In the genomic region with DNA sequence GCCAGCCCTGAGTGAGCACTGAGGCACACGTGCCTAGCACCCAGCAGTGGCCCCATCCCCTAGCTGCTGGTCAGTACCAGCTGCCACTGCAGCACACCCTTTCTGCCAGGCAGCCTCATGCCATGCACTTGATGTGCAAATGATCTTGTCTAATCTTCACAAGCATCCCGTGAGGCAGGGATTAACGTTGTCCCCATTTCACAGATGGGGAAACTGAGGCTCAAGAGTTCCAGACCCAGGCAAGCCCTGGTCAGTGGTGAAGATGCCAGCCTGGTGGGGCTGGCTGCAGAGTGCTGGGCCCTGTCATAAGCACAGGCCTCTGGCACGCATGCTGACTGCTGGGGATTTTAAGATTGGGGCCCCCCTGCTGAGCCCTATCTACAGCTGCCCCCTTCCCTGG, we compare ENCODE assay signal across 17 cellular contexts. TPM values are rescaled to one million over a fixed set of nuclear protein-coding genes. Genes with fewer than 3 reads are reported as not detected.
"Had no signal": no experiment of that assay in that cellular context is flagged by ENCODE, and none has a peak within 500 bp of the region (broad histone marks: within the 10 kb centered on the region; RNA-seq: fewer than 3 reads in every experiment).

No MANE protein-coding gene starts in this region.

- H3K27ac Mint-ChIP-seq: activated CD4-positive, alpha-beta T cell treated with anti-CD3 and anti-CD28 coated beads for 36 hours; type B pancreatic cell had no signal

- H3K27me3 ChIP-seq: adrenal gland, colonic mucosa, gastrocnemius medialis, heart right ventricle, sigmoid colon, suprapubic skin had no signal

- H3K27ac ChIP-seq: adrenal gland, colonic mucosa, gastrocnemius medialis, heart right ventricle, left ventricle myocardium inferior, sigmoid colon, suprapubic skin had no signal

- H3K9me3 Mint-ChIP-seq: activated T-cell treated with anti-CD3 and anti-CD28 coated beads, Interleukin-2, amount 50 U/mL, for 4 hours; type B pancreatic cell had no signal

- H3K27me3 Mint-ChIP-seq: activated CD4-positive, alpha-beta T cell treated with anti-CD3 and anti-CD28 coated beads for 36 hours; type B pancreatic cell had no signal

- DNase-seq: activated CD4-positive, alpha-beta T cell treated with anti-CD3 and anti-CD28 coated beads for 36 hours; activated gamma-delta T cell treated with Interleukin-2 at 50 U/mL for 16 hours; activated T-cell treated with anti-CD3 and anti-CD28 coated beads, Interleukin-2, amount 50 U/mL, for 4 hours; adrenal gland; colonic mucosa; effector CD4-positive, alpha-beta T cell; gastrocnemius medialis; heart right ventricle; islet precursor cell; left ventricle myocardium inferior; SIG-M5; sigmoid colon; stimulated activated CD4-positive, alpha-beta T cell treated with anti-CD3 and anti-CD28 coated beads, Interleukin-2, amount 100 ng/mL, for 48 hours; stimulated activated naive CD8-positive, alpha-beta T cell treated with anti-CD3 and anti-CD28 coated beads, Interleukin-15, Interleukin-2, amounts not matched to agents 100 U/mL and 50 U/mL, for 24 hours; T-helper 9 cell had no signal

- ATAC-seq: activated CD4-positive, alpha-beta T cell treated with anti-CD3 and anti-CD28 coated beads for 36 hours; activated T-cell treated with anti-CD3 and anti-CD28 coated beads, Interleukin-2, amount 50 U/mL, for 4 hours; gastrocnemius medialis; heart right ventricle; stimulated activated naive CD8-positive, alpha-beta T cell treated with anti-CD3 and anti-CD28 coated beads, Interleukin-15, Interleukin-2, amounts not matched to agents 100 U/mL and 50 U/mL, for 24 hours had no signal

- H3K36me3 Mint-ChIP-seq: type B pancreatic cell had no signal

- H3K4me3 ChIP-seq: adrenal gland, colonic mucosa, gastrocnemius medialis, heart right ventricle, left ventricle myocardium inferior, sigmoid colon, suprapubic skin had no signal

- H3K9me3 ChIP-seq: adrenal gland, colonic mucosa, gastrocnemius medialis, heart right ventricle, left ventricle myocardium inferior, sigmoid colon, suprapubic skin had no signal

- H3K4me3 Mint-ChIP-seq: activated CD4-positive, alpha-beta T cell treated with anti-CD3 and anti-CD28 coated beads for 36 hours; activated T-cell treated with anti-CD3 and anti-CD28 coated beads, Interleukin-2, amount 50 U/mL, for 4 hours; type B pancreatic cell had no signal

- H3K36me3 ChIP-seq: adrenal gland, colonic mucosa, gastrocnemius medialis, heart right ventricle, left ventricle myocardium inferior, sigmoid colon, suprapubic skin had no signal

RNA-seq across cellular contexts. Expression of gene PHLDA2, which starts 35.3 kb away (rescaled TPM):
- total RNA-seq: left ventricle myocardium inferior had no signal
